In genomic region chr7:44473295-44473694, GRCh38 we compare ENCODE assay signal across 1 cellular context.
TF ChIP-seq lines count a peak whose summit lies in the region.

No MANE protein-coding gene starts in this region.

TF ChIP-seq in HepG2, 621 proteins besides CTCF, POLR2A, EP300 and RAD21 (continued from another document and continues in another):
- TF ChIP-seq SKIL (CRISPR knock-in tag; IDR thresholded peaks at IDR 0.05; ENCODE audit: borderline replicate concordance) (no peak), REXO4 (CRISPR knock-in tag; IDR thresholded peaks at IDR 0.05; ENCODE audit: borderline replicate concordance) (no peak), ZNF30 (CRISPR knock-in tag; IDR thresholded peaks at IDR 0.05) (no peak), FIP1L1 (IDR thresholded peaks at IDR 0.05; ENCODE audit: borderline replicate concordance, insufficient read depth, low read depth, low read length) (no peak), NFKBIZ (CRISPR knock-in tag; IDR thresholded peaks at IDR 0.05) (0 out of 2 replicates have a peak, but pooled peaks have one; percentile 49), ZBTB2 (CRISPR knock-in tag; IDR thresholded peaks at IDR 0.05; ENCODE audit: low read depth) (no peak), ZFP82 (CRISPR knock-in tag; IDR thresholded peaks at IDR 0.05; ENCODE audit: borderline replicate concordance) (0 out of 2 replicates have a peak, but pooled peaks have one; percentile 27), ZNF530 (CRISPR knock-in tag; IDR thresholded peaks at IDR 0.05; ENCODE audit: low read depth) (no peak), ZNF280B (CRISPR knock-in tag; IDR thresholded peaks at IDR 0.05; ENCODE audit: borderline replicate concordance) (no peak), ZNF598 (CRISPR knock-in tag; IDR thresholded peaks at IDR 0.05; ENCODE audit: borderline replicate concordance) (no peak), KMT2B (CRISPR knock-in tag; IDR thresholded peaks at IDR 0.05) (peak; percentile 43; the same call in 1 of the 2 replicates), THAP9 (CRISPR knock-in tag; IDR thresholded peaks at IDR 0.05; ENCODE audit: borderline replicate concordance) (no peak), SKI (IDR thresholded peaks at IDR 0.05; ENCODE audit: partially characterized antibody) (no peak), NFE2L1 (CRISPR knock-in tag; IDR thresholded peaks at IDR 0.05; ENCODE audit: borderline replicate concordance) (no peak), ZC3H13 (CRISPR knock-in tag; IDR thresholded peaks at IDR 0.05) (no peak), CSRNP2 (CRISPR knock-in tag; conservative IDR thresholded peaks at IDR 0.05; ENCODE audit: low read depth) (no peak), ZNF558 (CRISPR knock-in tag; IDR thresholded peaks at IDR 0.05; ENCODE audit: borderline replicate concordance) (no peak), NR2F1 (CRISPR knock-in tag; IDR thresholded peaks at IDR 0.05) (no peak), HHEX (CRISPR knock-in tag; IDR thresholded peaks at IDR 0.05) (no peak), HDAC2 (CRISPR knock-in tag; IDR thresholded peaks at IDR 0.05) (peak; percentile 84), ZNF430 (CRISPR knock-in tag; IDR thresholded peaks at IDR 0.05) (no peak), MATR3 (CRISPR knock-in tag; IDR thresholded peaks at IDR 0.05) (no peak), ZC3H4 (CRISPR knock-in tag; IDR thresholded peaks at IDR 0.05; ENCODE audit: borderline replicate concordance) (no peak), CCAR2 (optimal IDR thresholded peaks at IDR 0.05; ENCODE audit: low read depth, low read length) (no peak), CHD4 (IDR thresholded peaks at IDR 0.05; ENCODE audit: borderline replicate concordance, low read length) (no peak), YY1 (IDR thresholded peaks at IDR 0.05; ENCODE audit: insufficient read depth, insufficient replicate concordance, low read depth, low read length) (no peak), ATF1 (CRISPR knock-in tag; IDR thresholded peaks at IDR 0.05) (peak; percentile 45; the same call in 1 of the 2 replicates), NFRKB (IDR thresholded peaks at IDR 0.05) (no peak), ZNF441 (CRISPR knock-in tag; IDR thresholded peaks at IDR 0.05; ENCODE audit: borderline replicate concordance) (no peak), ARID2 (CRISPR knock-in tag; IDR thresholded peaks at IDR 0.05; ENCODE audit: borderline replicate concordance) (no peak), TAF1 (CRISPR knock-in tag; IDR thresholded peaks at IDR 0.05) (no peak), HMG20B (CRISPR knock-in tag; conservative IDR thresholded peaks at IDR 0.05) (no peak; the same call in 1 of the 2 replicates), ZNF20 (CRISPR knock-in tag; IDR thresholded peaks at IDR 0.05) (no peak), ZNF33A (CRISPR knock-in tag; IDR thresholded peaks at IDR 0.05; ENCODE audit: borderline replicate concordance) (no peak), ATF4 (CRISPR knock-in tag; IDR thresholded peaks at IDR 0.05) (peak in 1 of 2 experiments; percentile 43; a peak in 2 of 4 replicates), ISX (CRISPR knock-in tag; conservative IDR thresholded peaks at IDR 0.05) (no peak), EEA1 (CRISPR knock-in tag; IDR thresholded peaks at IDR 0.05; ENCODE audit: borderline replicate concordance) (no peak), FLYWCH1 (CRISPR knock-in tag; IDR thresholded peaks at IDR 0.05) (no peak), ZNF746 (CRISPR knock-in tag; IDR thresholded peaks at IDR 0.05) (no peak), NFE2L2 (IDR thresholded peaks at IDR 0.05; ENCODE audit: low read length) (no peak)
- TF ChIP-seq, protein P1, sequence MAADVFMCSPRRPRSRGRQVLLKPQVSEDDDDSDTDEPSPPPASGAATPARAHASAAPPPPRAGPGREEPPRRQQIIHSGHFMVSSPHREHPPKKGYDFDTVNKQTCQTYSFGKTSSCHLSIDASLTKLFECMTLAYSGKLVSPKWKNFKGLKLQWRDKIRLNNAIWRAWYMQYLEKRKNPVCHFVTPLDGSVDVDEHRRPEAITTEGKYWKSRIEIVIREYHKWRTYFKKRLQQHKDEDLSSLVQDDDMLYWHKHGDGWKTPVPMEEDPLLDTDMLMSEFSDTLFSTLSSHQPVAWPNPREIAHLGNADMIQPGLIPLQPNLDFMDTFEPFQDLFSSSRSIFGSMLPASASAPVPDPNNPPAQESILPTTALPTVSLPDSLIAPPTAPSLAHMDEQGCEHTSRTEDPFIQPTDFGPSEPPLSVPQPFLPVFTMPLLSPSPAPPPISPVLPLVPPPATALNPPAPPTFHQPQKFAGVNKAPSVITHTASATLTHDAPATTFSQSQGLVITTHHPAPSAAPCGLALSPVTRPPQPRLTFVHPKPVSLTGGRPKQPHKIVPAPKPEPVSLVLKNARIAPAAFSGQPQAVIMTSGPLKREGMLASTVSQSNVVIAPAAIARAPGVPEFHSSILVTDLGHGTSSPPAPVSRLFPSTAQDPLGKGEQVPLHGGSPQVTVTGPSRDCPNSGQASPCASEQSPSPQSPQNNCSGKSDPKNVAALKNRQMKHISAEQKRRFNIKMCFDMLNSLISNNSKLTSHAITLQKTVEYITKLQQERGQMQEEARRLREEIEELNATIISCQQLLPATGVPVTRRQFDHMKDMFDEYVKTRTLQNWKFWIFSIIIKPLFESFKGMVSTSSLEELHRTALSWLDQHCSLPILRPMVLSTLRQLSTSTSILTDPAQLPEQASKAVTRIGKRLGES (CRISPR knock-in tag; IDR thresholded peaks at IDR 0.05; ENCODE audit: borderline replicate concordance) = no peak
- TF ChIP-seq, protein P2, sequence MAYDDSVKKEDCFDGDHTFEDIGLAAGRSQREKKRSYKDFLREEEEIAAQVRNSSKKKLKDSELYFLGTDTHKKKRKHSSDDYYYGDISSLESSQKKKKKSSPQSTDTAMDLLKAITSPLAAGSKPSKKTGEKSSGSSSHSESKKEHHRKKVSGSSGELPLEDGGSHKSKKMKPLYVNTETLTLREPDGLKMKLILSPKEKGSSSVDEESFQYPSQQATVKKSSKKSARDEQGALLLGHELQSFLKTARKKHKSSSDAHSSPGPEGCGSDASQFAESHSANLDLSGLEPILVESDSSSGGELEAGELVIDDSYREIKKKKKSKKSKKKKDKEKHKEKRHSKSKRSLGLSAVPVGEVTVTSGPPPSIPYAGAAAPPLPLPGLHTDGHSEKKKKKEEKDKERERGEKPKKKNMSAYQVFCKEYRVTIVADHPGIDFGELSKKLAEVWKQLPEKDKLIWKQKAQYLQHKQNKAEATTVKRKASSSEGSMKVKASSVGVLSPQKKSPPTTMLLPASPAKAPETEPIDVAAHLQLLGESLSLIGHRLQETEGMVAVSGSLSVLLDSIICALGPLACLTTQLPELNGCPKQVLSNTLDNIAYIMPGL (CRISPR knock-in tag; IDR thresholded peaks at IDR 0.05; ENCODE audit: borderline replicate concordance in 1 of 2, low read depth in 1 of 2) = peak in 1 of 2 experiments; percentile 50; a peak in 1 of 4 replicates
